Comparison of ENCODE assay signal across 1 cellular context in genomic region chr10:77195101-77195500, GRCh38.
TF ChIP-seq lines count a peak whose summit lies in the region.

No MANE protein-coding gene starts in this region.

TF ChIP-seq in endothelial cell of umbilical vein, 7 proteins besides CTCF, POLR2A, EP300 and RAD21 (continued from another document):
- peak; percentile 74 for TF ChIP-seq GATA2 (IDR thresholded peaks at IDR 0.05; ENCODE audit: insufficient read depth, insufficient read length, low read depth, low read length)
- TF ChIP-seq EZH2 (IDR thresholded peaks at IDR 0.05; ENCODE audit: borderline replicate concordance, low read depth, low read length, severe bottlenecking) = no peak
- TF ChIP-seq MYC (IDR thresholded peaks at IDR 0.05; ENCODE audit: low read depth, low read length) = no peak
- peak; percentile 57 for TF ChIP-seq FOS (IDR thresholded peaks at IDR 0.05; ENCODE audit: borderline replicate concordance, insufficient read depth, low read length)
- no peak for TF ChIP-seq JUN (IDR thresholded peaks at IDR 0.05; ENCODE audit: borderline replicate concordance, insufficient read depth, insufficient read length, low read depth)
